Comparison of ENCODE assay signal across 8 cellular contexts in genomic region chr9:76456202-76456926, GRCh38. TPM values are rescaled to one million over a fixed set of nuclear protein-coding genes. Genes with fewer than 3 reads are reported as not detected.
A peak's percentile ranks its signal among the peaks of the same experiment; 100 is the strongest.
DNase-seq lines count a peak whose midpoint lies in the region; ATAC-seq, FAIRE-seq and TF ChIP-seq lines count a peak whose summit lies in the region.

No MANE protein-coding gene starts in this region.

- H3K36me3 ChIP-seq in Loucy (ENCODE audit: insufficient read depth, low read length), result no peaks in the 10 kb centered on the region
- no peaks in the 10 kb centered on the region for H3K36me3 ChIP-seq in RWPE2 (ENCODE audit: low read depth)
- H3K36me3 ChIP-seq in endothelial cell of umbilical vein (ENCODE audit: control insufficient read depth in 2 of 2, extremely low read depth in 1 of 2, insufficient read depth in 2 of 2, low read length in 2 of 2), result no peaks in the 10 kb centered on the region
- no peaks in the 10 kb centered on the region for H3K36me3 ChIP-seq in uterus

- H3K9me2 ChIP-seq in Loucy (replicated peaks; ENCODE audit: low read depth, low read length), result no peaks in the 10 kb centered on the region

- H3K4me2 ChIP-seq in Loucy (ENCODE audit: low read depth, low read length, poor library complexity, severe bottlenecking) (peak overlapping the region; percentile 83), endothelial cell of umbilical vein (ENCODE audit: insufficient read depth, low read length) (peak overlapping the region; percentile 1)

- no peaks in the 10 kb centered on the region; the same call in 1 of the 2 replicates for H3K9me3 ChIP-seq in Loucy (ENCODE audit: insufficient read depth, low read depth, low read length)
- H3K9me3 ChIP-seq in RWPE2 (ENCODE audit: severe bottlenecking), result no peaks in the 10 kb centered on the region
- H3K9me3 ChIP-seq in endothelial cell of umbilical vein (replicated peaks; ENCODE audit: control insufficient read depth, insufficient read depth, low read length), result no peaks in the 10 kb centered on the region
- no peaks in the 10 kb centered on the region for H3K9me3 ChIP-seq in uterus

- H3K9ac ChIP-seq in Loucy (ENCODE audit: low read depth, low read length, poor library complexity, severe bottlenecking) (peak overlapping the region; percentile 41), endothelial cell of umbilical vein (replicated peaks; ENCODE audit: extremely low read depth, insufficient read depth, low read length) (no peak overlapping the region)

- peaks cover 13% of the 10 kb centered on the region for H3F3A ChIP-seq in Loucy (ENCODE audit: low read depth)

- POLR2A ChIA-PET in endothelial cell of umbilical vein (lab: Charles Lee), result no interaction called here

- H3K27me3 ChIP-seq in Loucy (ENCODE audit: insufficient read depth, low read length, poor library complexity, severe bottlenecking), result no peaks in the 10 kb centered on the region
- no peaks in the 10 kb centered on the region for H3K27me3 ChIP-seq in RWPE2 (ENCODE audit: insufficient read depth, poor library complexity, severe bottlenecking)
- no peaks in the 10 kb centered on the region for H3K27me3 ChIP-seq in endothelial cell of umbilical vein (ENCODE audit: control insufficient read depth in 2 of 2, insufficient read depth in 2 of 2, low read length in 2 of 2)
- H3K27me3 ChIP-seq in uterus, result no peaks in the 10 kb centered on the region

- intact Hi-C loops in endothelial cell of umbilical vein (cut with micrococcal nuclease), result loop anchor here (1.0 to 10.0 kb wide), 7 partner anchors 36 to 1349 kb away; partner anchors contain the start of genes FOXB2 and PCSK5
- intact Hi-C loops in uterus (cut with DNase I; ENCODE audit: low total_unique reads), result no loop called here

- DNase-seq in AML-193 (lab: John Stamatoyannopoulos, UW), result peak; percentile 92 to 93
- DNase-seq in RWPE2 (ENCODE audit: low spot score), result no peak
- peak; percentile 99 for DNase-seq in endothelial cell of umbilical vein (ENCODE audit: low read depth, low spot score)
- DNase-seq in uterus, result no peak
- no peak for DNase-seq in amniotic stem cell (lab: John Stamatoyannopoulos, UW)

- H3K4me3 ChIP-seq in Loucy (ENCODE audit: low read length, poor library complexity, severe bottlenecking) (peak overlapping the region; percentile 52), RWPE2 (ENCODE audit: severe bottlenecking) (no peak overlapping the region), endothelial cell of umbilical vein (replicated peaks in 1 of 3; ENCODE audit: insufficient read depth in 1 of 3, low read depth in 1 of 3, low read length in 3 of 3) (no peak overlapping the region), uterus (no peak overlapping the region)

- ATAC-seq in GM18511 (IDR thresholded peaks at IDR 0.05; ENCODE audit: unreplicated experiment), result peak; percentile 36
- ATAC-seq in RWPE2 (ENCODE audit: low read depth), result peak; percentile 11; the same call in 2 of the 3 replicates
- no peak for ATAC-seq in GM21423 (IDR thresholded peaks at IDR 0.05; ENCODE audit: unreplicated experiment)

- H3K27ac ChIP-seq in RWPE2 (ENCODE audit: poor library complexity, severe bottlenecking) (no peak overlapping the region), endothelial cell of umbilical vein (ENCODE audit: insufficient read depth, low read depth, low read length) (peak overlapping the region; percentile 49), uterus (no peak overlapping the region)

- H3K9me1 ChIP-seq in endothelial cell of umbilical vein (replicated peaks; ENCODE audit: control insufficient read depth, extremely low read depth, insufficient read depth, low read length), result no peaks in the 10 kb centered on the region

- CTCF ChIA-PET in endothelial cell of umbilical vein (lab: Charles Lee), result interaction anchor here (0.8 to 2.0 kb wide), 13 partner anchors 9 to 250 kb away, joined by 3 to 10 read pairs (median 5); partner anchors contain the start of gene RFK

- H3K4me1 ChIP-seq in Loucy (ENCODE audit: insufficient read depth, low read length, poor library complexity, severe bottlenecking) (peaks cover 40% of the 10 kb centered on the region), RWPE2 (ENCODE audit: insufficient read depth, poor library complexity, severe bottlenecking) (peaks cover 3% of the 10 kb centered on the region), endothelial cell of umbilical vein (ENCODE audit: control insufficient read depth, extremely low read depth, insufficient read depth, low read length) (peaks cover 23% of the 10 kb centered on the region), uterus (no peaks in the 10 kb centered on the region)

- BruUV-seq in endothelial cell of umbilical vein (replicated peaks; lab: Mats Ljungman, UMichigan), result no TSS peak

- H3K79me2 ChIP-seq in Loucy (ENCODE audit: insufficient read depth, low read length) (peaks cover 29% of the 10 kb centered on the region), endothelial cell of umbilical vein (ENCODE audit: control insufficient read depth, insufficient read depth, low read length) (peaks cover 2% of the 10 kb centered on the region)

- peak; percentile 49 for TF ChIP-seq POLR2A in endothelial cell of umbilical vein (IDR thresholded peaks at IDR 0.05; ENCODE audit: low read depth, low read length)
- no peak for TF ChIP-seq POLR2A in uterus (IDR thresholded peaks at IDR 0.05)

- peaks cover 22% of the 10 kb centered on the region for H4K20me1 ChIP-seq in Loucy (ENCODE audit: insufficient read depth, low read length, poor library complexity, severe bottlenecking)
- no peaks in the 10 kb centered on the region for H4K20me1 ChIP-seq in endothelial cell of umbilical vein (replicated peaks; ENCODE audit: control insufficient read depth, extremely low read depth, insufficient read depth, low read length)

- FAIRE-seq in endothelial cell of umbilical vein (lab: Jason Lieb, UNC), result peak; percentile 91

- TF ChIP-seq CTCF in Loucy (conservative IDR thresholded peaks at IDR 0.05; ENCODE audit: low read length), result no peak
- TF ChIP-seq CTCF in RWPE2 (IDR thresholded peaks at IDR 0.05; ENCODE audit: poor library complexity, severe bottlenecking), result no peak
- TF ChIP-seq CTCF in endothelial cell of umbilical vein (IDR thresholded peaks at IDR 0.05; ENCODE audit: extremely low read depth in 1 of 2, insufficient read depth in 1 of 2, low read depth in 1 of 2, low read length in 2 of 2), result no peak
- TF ChIP-seq CTCF in uterus (IDR thresholded peaks at IDR 0.05), result no peak

- dilution Hi-C loops in endothelial cell of umbilical vein (cut with MboI; ENCODE audit: extremely low pct_ligation_motif_present, low sequenced_read_pairs), result no loop called here

- H2AFZ ChIP-seq in Loucy (ENCODE audit: low read length) (no peak overlapping the region), endothelial cell of umbilical vein (ENCODE audit: low read depth, low read length) (no peak overlapping the region)

TF ChIP-seq in endothelial cell of umbilical vein, 7 proteins besides CTCF, POLR2A, EP300 and RAD21:
- TF ChIP-seq EZH2 (IDR thresholded peaks at IDR 0.05; ENCODE audit: borderline replicate concordance, low read depth, low read length, severe bottlenecking), result no peak
- peak; percentile 91 for TF ChIP-seq GATA2 (IDR thresholded peaks at IDR 0.05; ENCODE audit: insufficient read depth, insufficient read length, low read depth, low read length)
- no peak for TF ChIP-seq FOS (IDR thresholded peaks at IDR 0.05; ENCODE audit: borderline replicate concordance, insufficient read depth, low read length)
- no peak for TF ChIP-seq MAX (IDR thresholded peaks at IDR 0.05; ENCODE audit: insufficient read depth, insufficient read length)
- TF ChIP-seq POLR2AphosphoS5 (IDR thresholded peaks at IDR 0.05; ENCODE audit: insufficient read depth, low read depth, low read length), result peak; percentile 78
- TF ChIP-seq MYC (IDR thresholded peaks at IDR 0.05; ENCODE audit: low read depth, low read length), result no peak
- peak; percentile 31 for TF ChIP-seq JUN (IDR thresholded peaks at IDR 0.05; ENCODE audit: borderline replicate concordance, insufficient read depth, insufficient read length, low read depth)

RNA-seq across cellular contexts. Expression of gene GCNT1, which starts 2.6 kb away (rescaled TPM):
- 11.0 and 18.1 TPM in 2 replicates for total RNA-seq in endothelial cell of umbilical vein
- polyA plus RNA-seq in endothelial cell of umbilical vein, result 30.9 and 31.7 TPM in 2 replicates
- 24.5 and 25.1 TPM in 2 replicates for polyA plus RNA-seq in endothelial cell of umbilical vein (2011; cell fraction: cytosol; rRNA removed)
- polyA plus RNA-seq in endothelial cell of umbilical vein (2011; cell fraction: nucleus; rRNA removed), result 26.6 and 28.5 TPM in 2 replicates
- 18.0 and 20.3 TPM in 2 replicates for polyA plus RNA-seq in endothelial cell of umbilical vein (2012)
- 60.9 and 79.6 TPM in 2 replicates for polyA minus RNA-seq in endothelial cell of umbilical vein
- 1.6 TPM for polyA minus RNA-seq in endothelial cell of umbilical vein (2011; cell fraction: cytosol; rRNA and poly(A)+ RNA removed)
- polyA minus RNA-seq in endothelial cell of umbilical vein (2011; cell fraction: nucleus; rRNA and poly(A)+ RNA removed), result 23.7 and 30.5 TPM in 2 replicates
- 10 to 100 TPM in 2 of 4 donors, 1 to 10 TPM in 2; 1.8 to 30.7 (median 8.9) TPM for total RNA-seq in uterus

Comparison
In these comparisons a context has a peak if more than half of its experiments do, and no peak if none do; other contexts are left out.
1. DNase-seq: peak in AML-193 (2 of 2) and endothelial cell of umbilical vein (single experiment); none in RWPE2 (single experiment), uterus (0 of 2) and amniotic stem cell (single experiment).